Comparison of ENCODE assay signal across 8 cellular contexts in the genomic region with DNA sequence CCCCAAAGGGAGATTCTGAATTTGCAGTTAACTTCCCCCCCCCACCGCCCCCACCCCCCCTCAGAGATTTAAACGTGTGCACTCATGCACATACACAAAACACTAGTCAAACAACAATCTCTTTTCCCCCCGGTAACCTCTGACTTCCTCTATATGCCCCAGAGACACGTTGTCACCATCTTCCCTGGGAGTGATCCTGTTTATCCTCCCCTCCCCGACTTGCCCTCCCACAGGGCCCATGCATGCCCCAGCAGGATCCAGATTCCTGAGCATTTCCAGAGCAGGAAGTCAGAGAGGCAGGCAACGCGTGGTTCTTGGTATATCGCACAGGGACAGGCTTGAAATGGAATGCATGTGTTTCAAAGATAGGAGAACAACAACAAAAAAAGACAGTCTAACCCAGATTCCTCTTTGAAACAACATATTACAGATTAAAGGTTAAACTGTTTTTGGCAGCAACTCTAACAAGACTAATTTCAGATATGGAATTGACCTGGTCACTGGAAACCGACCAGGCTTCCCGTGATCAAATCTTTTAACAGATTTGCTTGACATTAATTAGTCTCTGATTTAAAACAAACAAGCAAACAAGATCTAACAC. TPM values are rescaled to one million over a fixed set of nuclear protein-coding genes. Genes with fewer than 3 reads are reported as not detected.
DNase-seq lines count a peak whose midpoint lies in the region; ATAC-seq, FAIRE-seq and TF ChIP-seq lines count a peak whose summit lies in the region.

No MANE protein-coding gene starts in this region.

- peak in 1 of 2 experiments; percentile 25; a peak in 1 of 3 replicates for TF ChIP-seq EP300 in H1 (IDR thresholded peaks at IDR 0.05; ENCODE audit: borderline replicate concordance in 1 of 2, low read depth in 2 of 2, low read length in 2 of 2)

- H3K36me3 ChIP-seq in RWPE2 (ENCODE audit: low read depth) (peaks cover 41% of the 10 kb centered on the region), H1 (ENCODE audit: control insufficient read depth in 2 of 4, insufficient read depth in 4 of 4, low read length in 3 of 4) (peaks cover 0 to under 1% (median 0%) of the 10 kb centered on the region in 4 experiments; a peak in 2 of 8 replicates), aorta (ENCODE audit: control insufficient read depth in 1 of 2, insufficient read depth in 2 of 2, low read length in 1 of 2) (no peaks in the 10 kb centered on the region)

- 0 out of 2 replicates have a peak overlapping the region, but pooled peaks have one; percentile 31 for H2AK5ac ChIP-seq in H1 (ENCODE audit: low read depth, low read length)

- H3K23me2 ChIP-seq in H1 (ENCODE audit: low read depth, low read length): peaks cover 10% of the 10 kb centered on the region

- no peak overlapping the region for H3K23ac ChIP-seq in H1 (ENCODE audit: insufficient read length)

- CTCF ChIA-PET in H1 (lab: Charles Lee; ENCODE audit: partially characterized antibody): interaction anchor here (0.5 to 3.8 kb wide), 4 partner anchors 129 to 260 kb away, joined by 3 to 18 read pairs (median 3); no protein-coding TSS in a partner anchor

- H2BK20ac ChIP-seq in H1 (ENCODE audit: low read length): no peak overlapping the region

- peak overlapping the region; percentile 84 to 97 for H3K4me2 ChIP-seq in H1 (ENCODE audit: insufficient read depth in 1 of 2, low read depth in 2 of 2, low read length in 2 of 2)

- H4K20me1 ChIP-seq in H1 (replicated peaks in 1 of 2; ENCODE audit: control insufficient read depth in 1 of 2, insufficient read depth in 2 of 2, low read length in 2 of 2): peaks cover 15 to 28% of the 10 kb centered on the region in 2 experiments

- no peak overlapping the region for H3K56ac ChIP-seq in H1 (replicated peaks; ENCODE audit: insufficient read length, low read depth, low read length)

- H2BK120ac ChIP-seq in H1 (replicated peaks; ENCODE audit: low read depth, low read length): peak overlapping the region; percentile 18

- TF ChIP-seq CTCF in RWPE2 (IDR thresholded peaks at IDR 0.05; ENCODE audit: poor library complexity, severe bottlenecking) (no peak), H1 (IDR thresholded peaks at IDR 0.05; ENCODE audit: control extremely low read depth in 1 of 3, insufficient read depth in 1 of 3, low read depth in 1 of 3, low read length in 3 of 3) (no peak)

- 0 out of 3 replicates have a peak, but pooled peaks of 1 of the 2 experiments have one; percentile 52 for TF ChIP-seq POLR2A in H1 (IDR thresholded peaks at IDR 0.05; ENCODE audit: control extremely low read depth in 1 of 2, low read depth in 2 of 2, low read length in 2 of 2)

- WGBS in H1 (ENCODE audit: extremely low coverage in 1 of 2, insufficient coverage in 1 of 2, insufficient read length in 1 of 2, insufficient replicate concordance in 2 of 2, low coverage in 1 of 2, low lambda C conversion rate in 2 of 2, missing lambda C conversion rate in 1 of 2), 2 experiments: 1% methylated on average over 10 of the region's 10 CpGs; no CpG with 5 or more reads in 1 of the 2 experiments
- WGBS in aorta, 2 donors: 3 to 4% methylated on average over 10 of the region's 10 CpGs

- H4K5ac ChIP-seq in H1 (ENCODE audit: insufficient read length, low read depth, low read length): no peak overlapping the region

- H3K4ac ChIP-seq in H1 (replicated peaks; ENCODE audit: insufficient read length, low read depth, low read length): peak overlapping the region; percentile 9

- peak overlapping the region in 2 of 4 experiments; percentile 56 to 62; a peak in 5 of 7 replicates for H3K9ac ChIP-seq in H1 (replicated peaks in 1 of 4; ENCODE audit: extremely low read depth in 1 of 4, low read depth in 3 of 4, low read length in 3 of 4)

- no peak overlapping the region for H3K14ac ChIP-seq in H1 (ENCODE audit: insufficient read length)

- peak; percentile 39 for FAIRE-seq in H1 (lab: Jason Lieb, UNC)

- intact Hi-C loops in aorta (cut with DNase I): loop anchor here in 1 of 2 donors (5.0 kb wide), 1 partner anchor 134 kb away; no protein-coding TSS in a partner anchor

- H3K9me3 ChIP-seq in RWPE2 (ENCODE audit: severe bottlenecking) (no peaks in the 10 kb centered on the region), H1 (ENCODE audit: insufficient read depth in 2 of 2, low read depth in 1 of 2, low read length in 1 of 2) (peaks cover 0 to 1% of the 10 kb centered on the region in 2 experiments; a peak in 1 of 4 replicates), mononuclear cell (ENCODE audit: low read depth, low read length) (no peaks in the 10 kb centered on the region), aorta (ENCODE audit: control insufficient read depth, low read length) (no peaks in the 10 kb centered on the region)

- peak in 1 of 2 experiments; percentile 23; a peak in 1 of 4 replicates for TF ChIP-seq RAD21 in H1 (IDR thresholded peaks at IDR 0.05 in 1 of 2, conservative IDR thresholded peaks at IDR 0.05 in 1 of 2; ENCODE audit: low read depth in 2 of 2, low read length in 2 of 2)

- peak overlapping the region; percentile 98 for H3K27ac ChIP-seq in RWPE2 (ENCODE audit: poor library complexity, severe bottlenecking)
- H3K27ac ChIP-seq in H1 (ENCODE audit: low read depth, low read length): no peak overlapping the region
- peak overlapping the region in 1 of 2 donors; percentile 17 for H3K27ac ChIP-seq in aorta (ENCODE audit: low read depth in 1 of 2, low read length in 2 of 2)

- H3K4me3 ChIP-seq in GM08714 (ENCODE audit: low read length): peak overlapping the region; percentile 81
- H3K4me3 ChIP-seq in RWPE2 (ENCODE audit: severe bottlenecking): peak overlapping the region; percentile 90
- peak overlapping the region; percentile 72 to 99 (median 92) for H3K4me3 ChIP-seq in H1 (ENCODE audit: extremely low read depth in 1 of 4, insufficient read depth in 2 of 4, low read depth in 3 of 4, low read length in 4 of 4)
- H3K4me3 ChIP-seq in mononuclear cell (ENCODE audit: low read length): peak overlapping the region; percentile 98
- peak overlapping the region; percentile 88 to 93 for H3K4me3 ChIP-seq in aorta (ENCODE audit: low read length in 2 of 2)

- H2BK12ac ChIP-seq in H1 (ENCODE audit: low read depth, low read length): 0 out of 2 replicates have a peak overlapping the region, but pooled peaks have one; percentile 31

- H3K4me1 ChIP-seq in RWPE2 (ENCODE audit: insufficient read depth, poor library complexity, severe bottlenecking) (peaks cover 47% of the 10 kb centered on the region), H1 (replicated peaks in 1 of 4; ENCODE audit: control insufficient read depth in 3 of 4, insufficient read depth in 4 of 4, low read length in 3 of 4) (peaks cover 9 to 32% (median 16%) of the 10 kb centered on the region in 4 experiments), mononuclear cell (ENCODE audit: insufficient read depth, low read length) (peaks cover 45% of the 10 kb centered on the region), aorta (ENCODE audit: control insufficient read depth in 1 of 2, insufficient read depth in 2 of 2, low read length in 2 of 2) (peaks cover 0 to 3% of the 10 kb centered on the region in 2 donors)

- H3K18ac ChIP-seq in H1 (ENCODE audit: extremely low read depth, low read length): no peak overlapping the region

- POLR2A ChIA-PET in H1 (lab: Charles Lee; ENCODE audit: partially characterized antibody): interaction anchor here (1.0 to 2.7 kb wide), 9 partner anchors 12 to 309 kb away, joined by 3 to 11 read pairs (median 4); no protein-coding TSS in a partner anchor

- no peak overlapping the region for H2AFZ ChIP-seq in H1 (ENCODE audit: low read length)

- peaks cover 16 to 58% of the 10 kb centered on the region in 2 experiments for H3K79me2 ChIP-seq in H1 (ENCODE audit: control insufficient read depth in 1 of 2, insufficient read depth in 2 of 2, low read length in 2 of 2)

- DNase-seq in A172 (ENCODE audit: low spot score): peak; percentile 28
- peak; percentile 99 for DNase-seq in RWPE2 (ENCODE audit: low spot score)
- peak in 1 of 2 experiments; percentile 61 for DNase-seq in H1 (ENCODE audit: low read depth in 1 of 2, low spot score in 2 of 2)
- DNase-seq in aorta: no peak

- H4K8ac ChIP-seq in H1 (ENCODE audit: extremely low read depth, insufficient read depth, low read length): no peak overlapping the region

- H4K91ac ChIP-seq in H1 (replicated peaks; ENCODE audit: insufficient read length, low read length): peak overlapping the region; percentile 59

- ATAC-seq in RWPE2 (ENCODE audit: low read depth) (peak; percentile 65), aorta (ENCODE audit: low FRiP score) (no peak), HG03342 (IDR thresholded peaks at IDR 0.05; ENCODE audit: unreplicated experiment) (no peak), GM21723 (IDR thresholded peaks at IDR 0.05; ENCODE audit: unreplicated experiment) (no peak)

- H2BK5ac ChIP-seq in H1 (ENCODE audit: low read depth, low read length): peak overlapping the region; percentile 99; the same call in 1 of the 2 replicates

- no peaks in the 10 kb centered on the region for H3K27me3 ChIP-seq in RWPE2 (ENCODE audit: insufficient read depth, poor library complexity, severe bottlenecking)
- no peaks in the 10 kb centered on the region; a peak in 1 of 7 replicates for H3K27me3 ChIP-seq in H1 (replicated peaks in 1 of 4; ENCODE audit: control insufficient read depth in 3 of 4, extremely low read depth in 1 of 4, insufficient read depth in 3 of 4, low read length in 3 of 4)
- H3K27me3 ChIP-seq in mononuclear cell (ENCODE audit: insufficient read depth, low read length): no peaks in the 10 kb centered on the region
- H3K27me3 ChIP-seq in aorta (ENCODE audit: control insufficient read depth in 1 of 2, insufficient read depth in 2 of 2, low read length in 1 of 2): no peaks in the 10 kb centered on the region

- peaks cover 17% of the 10 kb centered on the region for H3K79me1 ChIP-seq in H1 (ENCODE audit: low read depth, low read length)

- H2BK15ac ChIP-seq in H1 (ENCODE audit: low read length): no peak overlapping the region

RNA-seq across cellular contexts. Expression of gene BLCAP, which starts 1.3 kb away (rescaled TPM):
- 32.0 and 32.3 TPM in 2 replicates for total RNA-seq in A172 (2014; rRNA removed; shearing (Covaris generic))
- total RNA-seq in H1 (2021; fragmentation: NEBNext Ultra II Directional; extraction: Animal tissue kit (Norgen Biotek cat#: 25700)): 51.1 and 60.3 TPM in 2 replicates
- polyA plus RNA-seq in H1 (2011; rRNA removed) (69.2 and 72.2 TPM in 2 replicates), aorta (10 to 100 TPM; 35.2 to 36.4 TPM)
- 68.8 TPM for polyA plus RNA-seq in H1 (2011; cell fraction: cytosol; rRNA removed)
- 57.1 TPM for polyA plus RNA-seq in H1 (2011; cell fraction: nucleus; rRNA removed)
- polyA plus RNA-seq in H1 (2012, experiment 1 of 2): 39.7 to 48.2 TPM (median 45.8 TPM) in 4 replicates
- 36.4 TPM for polyA plus RNA-seq in H1 (2012, experiment 2 of 2)
- 48.3 TPM for polyA plus RNA-seq in H1 (2013, experiment 1 of 2)
- 52.3 TPM for polyA plus RNA-seq in H1 (2013, experiment 2 of 2)
- 48.7 and 61.2 TPM in 2 replicates for polyA minus RNA-seq in H1 (2011; rRNA and poly(A)+ RNA removed)
- polyA minus RNA-seq in H1 (2011; cell fraction: cytosol; rRNA and poly(A)+ RNA removed): 29.9 TPM
- polyA minus RNA-seq in H1 (2011; cell fraction: nucleus; rRNA and poly(A)+ RNA removed): 46.8 TPM
- total RNA-seq in mononuclear cell (26.7 TPM), aorta (10 to 100 TPM; 46.9 to 68.7 TPM)

RNA-seq across cellular contexts. Expression of gene NNAT, which starts 5.3 kb away (rescaled TPM):
- not detected in 2 replicates for total RNA-seq in A172 (2014; rRNA removed; shearing (Covaris generic))
- 66.8 and 71.5 TPM in 2 replicates for total RNA-seq in H1 (2021; fragmentation: NEBNext Ultra II Directional; extraction: Animal tissue kit (Norgen Biotek cat#: 25700))
- polyA plus RNA-seq in H1 (2011; rRNA removed): 175 and 184 TPM in 2 replicates
- polyA plus RNA-seq in H1 (2011; cell fraction: cytosol; rRNA removed): 189 TPM
- 108 TPM for polyA plus RNA-seq in H1 (2011; cell fraction: nucleus; rRNA removed)
- 95.7 to 129 TPM (median 122 TPM) in 4 replicates for polyA plus RNA-seq in H1 (2012, experiment 1 of 2)
- 151 TPM for polyA plus RNA-seq in H1 (2012, experiment 2 of 2)
- 60.7 TPM for polyA plus RNA-seq in H1 (2013, experiment 1 of 2)
- polyA plus RNA-seq in H1 (2013, experiment 2 of 2): 75.9 TPM
- polyA minus RNA-seq in H1 (2011; rRNA and poly(A)+ RNA removed): 52.9 and 63.8 TPM in 2 replicates
- 35.2 TPM for polyA minus RNA-seq in H1 (2011; cell fraction: cytosol; rRNA and poly(A)+ RNA removed)
- 29.1 TPM for polyA minus RNA-seq in H1 (2011; cell fraction: nucleus; rRNA and poly(A)+ RNA removed)
- total RNA-seq in mononuclear cell: not detected
- 1 to 10 TPM in 1 of 2 donors, not detected in 1; 2.6 TPM for total RNA-seq in aorta
- polyA plus RNA-seq in aorta: under 1 TPM in 1 of 2 donors, not detected in 1; 0.38 TPM

Comparison
In these comparisons a context has a peak if more than half of its experiments do, and no peak if none do; other contexts are left out.
1. DNase-seq: peak in A172 (single experiment) and RWPE2 (single experiment); none in aorta (0 of 2).
2. RNA of gene NNAT, which starts 5.3 kb away (total RNA-seq): 66.8 to 71.5 TPM in H1; 2.6 TPM in aorta, not detected in A172 and not detected in mononuclear cell (single experiment); every median in the first group is over 10 times any median in the second.
3. Peak in every context shown above with its lines, with median percentiles within 50 percentile points of each other: H3K4me3 ChIP-seq.